ENCODE assay signal across 8 cellular contexts in genomic region chr6:119742188-119742803, GRCh38.
DNase-seq lines count a peak whose midpoint lies in the region; ATAC-seq and TF ChIP-seq lines count a peak whose summit lies in the region.

No MANE protein-coding gene starts in this region.

- H3K9me2 ChIP-seq in PC-9 (ENCODE audit: insufficient read depth): no peaks in the 10 kb centered on the region

- peak overlapping the region; percentile 55 for H3K4me2 ChIP-seq in PC-9

- H3F3A ChIP-seq in PC-9 (ENCODE audit: insufficient read depth, low read depth): no peaks in the 10 kb centered on the region

- H4K20me1 ChIP-seq in PC-9 (ENCODE audit: insufficient read depth): no peaks in the 10 kb centered on the region

- H3K27me3 ChIP-seq in PC-9 (ENCODE audit: insufficient read depth, low read depth) (no peaks in the 10 kb centered on the region), prostate gland (replicated peaks; ENCODE audit: insufficient read depth) (no peaks in the 10 kb centered on the region)

- H3K9me3 ChIP-seq in PC-9 (ENCODE audit: insufficient read depth, low read depth): no peaks in the 10 kb centered on the region; the same call in 1 of the 2 replicates
- no peaks in the 10 kb centered on the region for H3K9me3 ChIP-seq in prostate gland

- DNase-seq in D341Med (ENCODE audit: low spot score) (peak; percentile 67), PC-9 (peak in 1 of 2 experiments; percentile 45), Right ventricle myocardium inferior (ENCODE audit: missing footprints) (peak; percentile 68), prostate gland (ENCODE audit: low spot score) (peak; percentile 10), NCI-H1048 (lab: John Stamatoyannopoulos, UW) (no peak)
- peak; percentile 19 for DNase-seq in activated effector memory CD4-positive, alpha-beta T cell treated with Interleukin-2 at 50 U/mL for 16 hours

- intact Hi-C loops in PC-9 (cut with micrococcal nuclease; ENCODE audit: unreplicated experiment): loop anchor here (2.0 to 10.0 kb wide), 6 partner anchors 235 to 1313 kb away; no protein-coding TSS in a partner anchor
- intact Hi-C loops in Right ventricle myocardium inferior (cut with DNase I): loop anchor here (5.0 kb wide), 1 partner anchor 235 kb away; no protein-coding TSS in a partner anchor
- intact Hi-C loops in prostate gland (cut with DNase I): no loop called here

- CTCF ChIA-PET in PC-9 (lab: Charles Lee): no interaction called here

- peak; percentile 82 for ATAC-seq in GM19463 (IDR thresholded peaks at IDR 0.05; ENCODE audit: unreplicated experiment)
- ATAC-seq in HG03469 (IDR thresholded peaks at IDR 0.05; ENCODE audit: unreplicated experiment): peak; percentile 71
- ATAC-seq in Right ventricle myocardium inferior: peak; percentile 52

- WGBS in prostate gland: 14% methylated on average over 6 of the region's 6 CpGs

- no peak for TF ChIP-seq POLR2A in prostate gland (IDR thresholded peaks at IDR 0.05)

- TF ChIP-seq CTCF in PC-9 (conservative IDR thresholded peaks at IDR 0.05) (peak; percentile 99), prostate gland (IDR thresholded peaks at IDR 0.05) (peak in 2 of 4 experiments; percentile 47 to 57)

- no peak overlapping the region for H2AFZ ChIP-seq in PC-9

- H3K4me3 ChIP-seq in PC-9: peak overlapping the region; percentile 12; the same call in 1 of the 2 replicates
- no peak overlapping the region for H3K4me3 ChIP-seq in prostate gland

- no peaks in the 10 kb centered on the region for H3K79me2 ChIP-seq in PC-9 (ENCODE audit: low read depth)

- H3K36me3 ChIP-seq in PC-9 (ENCODE audit: low read depth): no peaks in the 10 kb centered on the region; the same call in 1 of the 2 replicates
- H3K36me3 ChIP-seq in prostate gland: no peaks in the 10 kb centered on the region

- POLR2A ChIA-PET in PC-9 (lab: Charles Lee; ENCODE audit: unreplicated experiment): no interaction called here

- H3K4me1 ChIP-seq in PC-9 (replicated peaks; ENCODE audit: insufficient read depth) (no peaks in the 10 kb centered on the region), prostate gland (replicated peaks) (no peaks in the 10 kb centered on the region)

- no TSS peak for BruUV-seq in PC-9 (replicated peaks; lab: Mats Ljungman, UMichigan)

- H3K27ac ChIP-seq in PC-9 (no peak overlapping the region), prostate gland (no peak overlapping the region)
